ENCODE assay signal across 20 cellular contexts in genomic region chr2:20668871-20669475, GRCh38. TPM values are rescaled to one million over a fixed set of nuclear protein-coding genes. Genes with fewer than 3 reads are reported as not detected.
A peak's percentile ranks its signal among the peaks of the same experiment; 100 is the strongest.
DNase-seq lines count a peak whose midpoint lies in the region; ATAC-seq and TF ChIP-seq lines count a peak whose summit lies in the region.
"Had no signal": no experiment of that assay in that cellular context is flagged by ENCODE, and none has a peak within 500 bp of the region (broad histone marks: within the 10 kb centered on the region; RNA-seq: fewer than 3 reads in every experiment).

No MANE protein-coding gene starts in this region.

- no peaks in the 10 kb centered on the region for H3K36me3 Mint-ChIP-seq in brain
- H3K36me3 Mint-ChIP-seq in naive B cell: no peaks in the 10 kb centered on the region

- H3K4me1 Mint-ChIP-seq in brain (peaks cover 29% of the 10 kb centered on the region), naive B cell (peaks cover 35 to 70% (median 45%) of the 10 kb centered on the region in 3 donors)

- no peaks in the 10 kb centered on the region for H3K9me3 ChIP-seq in vagina
- H3K9me3 ChIP-seq: adrenal gland, neutrophil, transverse colon had no signal

- ATAC-seq in Right ventricle myocardium inferior (no peak), naive B cell (ENCODE audit: low read depth in 2 of 2) (no peak), HG03175 (IDR thresholded peaks at IDR 0.05; ENCODE audit: unreplicated experiment) (no peak), HG03039 (IDR thresholded peaks at IDR 0.05; ENCODE audit: unreplicated experiment) (no peak)
- ATAC-seq: activated CD4-positive, CD25-positive, alpha-beta regulatory T cell treated with anti-CD3 and anti-CD28 coated beads, Interleukin-2, amount 50 U/mL, for 24 hours; stimulated activated naive CD8-positive, alpha-beta T cell treated with anti-CD3 and anti-CD28 coated beads, Interleukin-15, Interleukin-2, amounts not matched to agents 100 U/mL and 50 U/mL, for 24 hours had no signal

- H3K4me3 Mint-ChIP-seq in brain (peak overlapping the region in 3 of 5 experiments; percentile 62 to 76 (median 69)), naive B cell (peak overlapping the region in 6 of 8 donors; percentile 16 to 87 (median 54))
- H3K4me3 Mint-ChIP-seq: activated CD4-positive, alpha-beta memory T cell treated with anti-CD3 and anti-CD28 coated beads, Interleukin-2, amount 10 ng/mL, durations not matched to agents 7 days and 5 days had no signal

- H3K27ac ChIP-seq in vagina: peak overlapping the region; percentile 87
- H3K27ac ChIP-seq: adrenal gland, neutrophil, transverse colon had no signal

- H3K36me3 ChIP-seq in vagina: no peaks in the 10 kb centered on the region
- H3K36me3 ChIP-seq: adrenal gland, neutrophil, transverse colon had no signal

- DNase-seq in cardiac septum (ENCODE audit: low spot score) (peak; percentile 57), Right ventricle myocardium inferior (ENCODE audit: missing footprints) (no peak), naive B cell (no peak), vagina (ENCODE audit: extremely low spot score in 2 of 2) (no peak), NCI-H345 (lab: John Stamatoyannopoulos, UW) (no peak)
- DNase-seq: activated CD4-positive, alpha-beta memory T cell treated with anti-CD3 and anti-CD28 coated beads, Interleukin-2, amount 10 ng/mL, durations not matched to agents 7 days and 5 days; activated gamma-delta T cell treated with Interleukin-2 at 50 U/mL for 16 hours; dermis blood vessel endothelial cell; NCI-H1694 treated with DMSO at 0.1 percent for 48 hours; NCI-H748 treated with DMSO at 0.1 percent for 48 hours; stimulated activated CD4-positive, alpha-beta T cell treated with anti-CD3 and anti-CD28 coated beads, Interleukin-4, amount 100 ng/mL, for 1 hour; stimulated activated naive CD8-positive, alpha-beta T cell treated with anti-CD3 and anti-CD28 coated beads, Interleukin-15, Interleukin-2, amounts not matched to agents 100 U/mL and 50 U/mL, for 24 hours; transverse colon had no signal

- TF ChIP-seq POLR2A in vagina (IDR thresholded peaks at IDR 0.05): no peak

- H3K27ac Mint-ChIP-seq in brain (peak overlapping the region in 1 of 5 experiments; percentile 66), naive B cell (peak overlapping the region in 1 of 6 donors; percentile 33)
- H3K27ac Mint-ChIP-seq: activated CD4-positive, alpha-beta memory T cell treated with anti-CD3 and anti-CD28 coated beads, Interleukin-2, amount 10 ng/mL, durations not matched to agents 7 days and 5 days had no signal

- H3K4me3 ChIP-seq in vagina: peak overlapping the region; percentile 57 to 60
- H3K4me3 ChIP-seq: adrenal gland, transverse colon had no signal

- intact Hi-C loops in cardiac septum (cut with DNase I): loop anchor here (10.0 kb wide), 2 partner anchors 156 to 446 kb away; partner anchors contain the start of gene LDAH
- intact Hi-C loops in Right ventricle myocardium inferior (cut with DNase I): no loop called here
- intact Hi-C loops in vagina (cut with DNase I): loop anchor here (10.0 kb wide), 1 partner anchor 446 kb away; no protein-coding TSS in a partner anchor

- peaks cover 43% of the 10 kb centered on the region for H3K4me1 ChIP-seq in vagina

- H3K9me3 Mint-ChIP-seq in brain (peaks cover 0 to 7% (median 0%) of the 10 kb centered on the region in 5 experiments), naive B cell (no peaks in the 10 kb centered on the region)
- H3K9me3 Mint-ChIP-seq: activated CD4-positive, alpha-beta memory T cell treated with anti-CD3 and anti-CD28 coated beads, Interleukin-2, amount 10 ng/mL, durations not matched to agents 7 days and 5 days had no signal

- H3K27me3 Mint-ChIP-seq in brain (peaks cover 95% of the 10 kb centered on the region), naive B cell (peaks cover 49 to 81% (median 56%) of the 10 kb centered on the region in 3 donors)

- no peaks in the 10 kb centered on the region for H3K27me3 ChIP-seq in vagina

- no peak for TF ChIP-seq CTCF in brain (conservative IDR thresholded peaks at IDR 0.05)
- no peak for TF ChIP-seq CTCF in vagina (IDR thresholded peaks at IDR 0.05)

RNA-seq across cellular contexts. Expression of gene GDF7, which starts 2.0 kb away (rescaled TPM):
- total RNA-seq in cardiac septum: 0.94 TPM
- 0.46 TPM for total RNA-seq in Right ventricle myocardium inferior
- 0.10 TPM for polyA plus RNA-seq in brain (ENCODE audit: insufficient read depth, low read depth, low replicate concordance)
- under 1 TPM in 5 of 6 donors, not detected in 1; 0.17 to 0.77 (median 0.34) TPM for polyA plus RNA-seq in naive B cell (ENCODE audit: low read depth in 6 of 6)
- 9.3 TPM for total RNA-seq in vagina
- total RNA-seq: A673; activated CD4-positive, alpha-beta memory T cell treated with anti-CD3 and anti-CD28 coated beads, Interleukin-2, amount 10 ng/mL, durations not matched to agents 7 days and 5 days had no signal

RNA-seq across cellular contexts. Expression of gene HS1BP3, which starts 18.1 kb away (rescaled TPM):
- total RNA-seq in cardiac septum (15.6 TPM), Right ventricle myocardium inferior (20.1 TPM), vagina (23.1 TPM)
- polyA plus RNA-seq in brain (ENCODE audit: insufficient read depth, low read depth, low replicate concordance) (46.7 TPM), naive B cell (ENCODE audit: low read depth in 6 of 6) (10 to 100 TPM; 10.8 to 23.3 (median 16.0) TPM)
